In the genomic region with DNA sequence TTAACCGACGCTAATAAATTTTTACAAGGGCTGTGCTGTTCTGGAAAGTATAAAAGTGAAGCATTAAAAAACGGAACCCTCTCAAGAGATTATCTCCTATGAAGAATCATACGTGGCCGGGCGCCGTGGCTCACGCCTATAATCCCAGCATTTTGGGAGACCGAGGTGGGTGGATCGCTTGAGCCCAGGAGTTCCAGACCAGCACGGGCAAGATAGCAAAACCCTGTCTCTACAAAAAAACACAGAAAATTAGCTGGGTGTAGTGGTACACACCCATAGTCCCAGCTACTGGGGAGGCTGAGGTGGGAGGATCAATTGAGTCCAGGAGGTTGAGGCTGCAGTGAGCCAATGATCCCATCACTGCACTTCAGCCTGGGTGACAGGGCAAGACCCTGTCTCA, we compare ENCODE assay signal across 1 cellular context.
TF ChIP-seq lines count a peak whose summit lies in the region.

No MANE protein-coding gene starts in this region.

TF ChIP-seq in HEK293T, 16 proteins besides CTCF, POLR2A, EP300 and RAD21 (continued from another document):
- TF ChIP-seq BHLHE40 (IDR thresholded peaks at IDR 0.05; ENCODE audit: borderline replicate concordance) (no peak), FOXM1 (IDR thresholded peaks at IDR 0.05; ENCODE audit: borderline replicate concordance) (no peak), ELF4 (IDR thresholded peaks at IDR 0.05) (no peak), L3MBTL2 (conservative IDR thresholded peaks at IDR 0.05) (no peak), CTBP1 (IDR thresholded peaks at IDR 0.05; ENCODE audit: borderline replicate concordance) (no peak), SP1 (IDR thresholded peaks at IDR 0.05) (no peak), FOXK2 (IDR thresholded peaks at IDR 0.05) (no peak)
TF ChIP-seq in HEK293T: peak in this region for 0.
